In the genomic region with DNA sequence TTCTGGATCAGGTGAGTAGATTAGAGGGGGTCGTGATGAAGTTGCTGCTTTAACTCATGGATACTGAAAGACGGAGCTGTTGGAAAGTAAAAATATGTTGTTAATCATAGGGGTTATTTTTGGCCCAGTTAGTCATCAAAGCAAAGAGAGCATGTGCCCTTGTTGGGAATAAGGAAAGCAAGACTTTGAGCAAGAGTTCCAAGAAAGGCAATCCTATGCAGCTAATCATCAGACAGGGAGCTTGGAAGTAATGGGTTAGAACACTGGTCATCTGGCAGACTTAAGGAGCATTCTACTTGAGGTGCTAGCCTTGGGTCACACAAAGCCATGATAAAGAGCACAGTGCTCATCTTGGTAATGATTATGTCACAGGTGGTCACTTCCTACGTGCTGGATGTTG, we compare ENCODE assay signal across 1 cellular context.
TF ChIP-seq lines count a peak whose summit lies in the region.

No MANE protein-coding gene starts in this region.

TF ChIP-seq in IMR-90, 13 proteins besides CTCF, POLR2A, EP300 and RAD21 (continued from another document):
- TF ChIP-seq RCOR1 (IDR thresholded peaks at IDR 0.05; ENCODE audit: insufficient replicate concordance, low read length), result peak; percentile 56
- no peak for TF ChIP-seq RFX5 (IDR thresholded peaks at IDR 0.05; ENCODE audit: low read depth, low read length)
- TF ChIP-seq NFE2L2 (IDR thresholded peaks at IDR 0.05; ENCODE audit: low read depth, low read length), result no peak
- TF ChIP-seq MXI1 (IDR thresholded peaks at IDR 0.05; ENCODE audit: borderline replicate concordance, low read depth, low read length), result no peak
